25 cellular contexts compared by ENCODE assay signal in the genomic region with DNA sequence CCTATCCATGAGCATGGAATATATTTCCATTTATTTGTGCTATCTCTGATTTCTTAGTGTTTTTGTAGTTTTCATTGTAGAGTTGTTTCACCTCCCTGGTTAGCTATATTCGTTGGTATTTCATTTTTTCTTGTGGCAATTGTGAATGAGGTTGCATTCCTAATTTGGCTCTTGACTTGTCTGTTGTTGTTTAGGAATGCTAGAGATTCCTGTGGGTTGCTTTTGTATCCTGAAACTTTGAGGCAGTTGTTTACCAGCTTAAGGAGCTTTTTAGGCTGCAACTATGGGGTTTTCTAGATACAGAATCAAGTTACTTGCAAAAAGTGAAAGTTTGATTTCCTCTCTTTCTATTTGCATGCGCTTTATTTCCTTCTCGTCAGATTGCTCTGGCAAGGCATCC.
"Had no signal": no experiment of that assay in that cellular context is flagged by ENCODE, and none has a peak within 500 bp of the region (broad histone marks: within the 10 kb centered on the region; RNA-seq: fewer than 3 reads in every experiment).

No MANE protein-coding gene starts in this region.

- H3K9me3 ChIP-seq: gastroesophageal sphincter, testis, transverse colon had no signal

- H3K9me3 Mint-ChIP-seq: effector memory CD8-positive, alpha-beta T cell had no signal

- H2AFZ ChIP-seq: hepatocyte had no signal

- H3K27me3 ChIP-seq: gastroesophageal sphincter, hepatocyte, testis, transverse colon had no signal

- H3K4me1 Mint-ChIP-seq: immature natural killer cell; naive thymus-derived CD4-positive, alpha-beta T cell had no signal

- H3K27me3 Mint-ChIP-seq: effector memory CD8-positive, alpha-beta T cell; naive thymus-derived CD4-positive, alpha-beta T cell had no signal

- H3K4me3 Mint-ChIP-seq: activated T-helper 1 cell treated with anti-CD3 and anti-CD28 coated beads, Interleukin-12 subunit alpha, Interleukin-12 subunit beta, Interleukin-2, Interleukin-4 antibody, amounts not matched to agents 30 ng/mL and 10 ng/mL and 1 ng/mL, durations not matched to agents 14 hours and 24 hours and 36 hours; effector memory CD8-positive, alpha-beta T cell; immature natural killer cell; naive thymus-derived CD4-positive, alpha-beta T cell had no signal

- H3K36me3 ChIP-seq: gastroesophageal sphincter, transverse colon had no signal

- H3K4me1 ChIP-seq: gastroesophageal sphincter, testis, transverse colon had no signal

- DNase-seq: activated CD4-positive, alpha-beta T cell treated with anti-CD3 and anti-CD28 coated beads for 48 hours; activated CD4-positive, alpha-beta T cell treated with anti-CD3 and anti-CD28 coated beads, Interleukin-2, amount 50 U/mL, for 48 hours; activated CD8-positive, alpha-beta memory T cell treated with anti-CD3 and anti-CD28 coated beads for 24 hours; activated gamma-delta T cell; activated naive CD4-positive, alpha-beta T cell treated with anti-CD3 and anti-CD28 coated beads, Interleukin-2, amount 50 U/mL, for 16 hours; activated T-cell treated with anti-CD3 and anti-CD28 coated beads, Interleukin-2, amount 50 U/mL, for 1 hour; amniotic stem cell; caudate nucleus; cortex of kidney; effector memory CD8-positive, alpha-beta T cell; immature natural killer cell; midbrain; naive thymus-derived CD4-positive, alpha-beta T cell; posterior cingulate gyrus; right cardiac atrium; stimulated activated CD4-positive, alpha-beta T cell treated with anti-CD3 and anti-CD28 coated beads, Interleukin-2, amount 100 ng/mL, for 48 hours; stimulated activated naive CD8-positive, alpha-beta T cell treated with anti-CD3 and anti-CD28 coated beads, Interleukin-15, Interleukin-2, amounts not matched to agents 100 U/mL and 50 U/mL, for 24 hours; T-helper 9 cell; testis; transverse colon had no signal

- ATAC-seq: activated CD4-positive, CD25-positive, alpha-beta regulatory T cell treated with anti-CD3 and anti-CD28 coated beads, Interleukin-2, amount 50 U/mL, for 24 hours; effector memory CD8-positive, alpha-beta T cell; gastroesophageal sphincter; naive thymus-derived CD4-positive, alpha-beta T cell; right cardiac atrium; stimulated activated naive CD8-positive, alpha-beta T cell treated with anti-CD3 and anti-CD28 coated beads, Interleukin-15, Interleukin-2, amounts not matched to agents 100 U/mL and 50 U/mL, for 24 hours had no signal

- H3K27ac ChIP-seq: gastroesophageal sphincter, hepatocyte, testis, transverse colon, VCaP had no signal

- H3K27ac Mint-ChIP-seq: activated T-helper 1 cell treated with anti-CD3 and anti-CD28 coated beads, Interleukin-12 subunit alpha, Interleukin-12 subunit beta, Interleukin-2, Interleukin-4 antibody, amounts not matched to agents 30 ng/mL and 10 ng/mL and 1 ng/mL, durations not matched to agents 14 hours and 24 hours and 36 hours; effector memory CD8-positive, alpha-beta T cell; immature natural killer cell; naive thymus-derived CD4-positive, alpha-beta T cell had no signal

- H3K4me3 ChIP-seq: gastroesophageal sphincter, hepatocyte, testis, transverse colon had no signal

- H3K36me3 Mint-ChIP-seq: naive thymus-derived CD4-positive, alpha-beta T cell had no signal
